11 cellular contexts compared by ENCODE assay signal in the genomic region with DNA sequence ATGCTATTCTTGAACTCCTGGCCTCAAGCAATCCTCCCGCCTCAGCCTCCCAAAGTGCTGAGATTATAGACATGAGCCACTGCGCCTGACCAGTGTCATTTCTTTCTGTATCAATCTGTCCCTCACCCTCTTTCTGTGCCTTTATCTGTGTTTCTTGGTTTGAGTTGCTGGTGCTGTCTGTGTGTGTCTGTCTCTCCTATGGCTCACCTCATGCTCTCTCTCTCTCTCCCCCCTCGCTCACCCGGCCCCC. TPM values are rescaled to one million over a fixed set of nuclear protein-coding genes. Genes with fewer than 3 reads are reported as not detected.
DNase-seq lines count a peak whose midpoint lies in the region; ATAC-seq and TF ChIP-seq lines count a peak whose summit lies in the region.
"Had no signal": no experiment of that assay in that cellular context is flagged by ENCODE, and none has a peak within 500 bp of the region (broad histone marks: within the 10 kb centered on the region; RNA-seq: fewer than 3 reads in every experiment).

No MANE protein-coding gene starts in this region.

- CTCF ChIA-PET in WTC11 (lab: Charles Lee): interaction anchor here (1.1 to 1.6 kb wide), 2 partner anchors 12 to 59 kb away, joined by 3 to 7 read pairs; a partner anchor contains a TSS

- peaks cover 44% of the 10 kb centered on the region for H3K4me1 Mint-ChIP-seq in WTC11
- peaks cover 9% of the 10 kb centered on the region for H3K4me1 Mint-ChIP-seq in stimulated activated memory B cell treated with anti-CD40 and anti-IgM and Interleukin-4, amounts not matched to agents 10 μg/mL and 1 μg/mL and 100 μg/mL, for 72 hours

- no peaks in the 10 kb centered on the region for H3K27me3 Mint-ChIP-seq in WTC11 (ENCODE audit: low read depth)
- peaks cover 65% of the 10 kb centered on the region for H3K27me3 Mint-ChIP-seq in stimulated activated memory B cell treated with anti-CD40 and anti-IgM and Interleukin-4, amounts not matched to agents 10 μg/mL and 1 μg/mL and 100 μg/mL, for 72 hours

- peak; percentile 58 to 72 for ATAC-seq in activated CD4-positive, CD25-positive, alpha-beta regulatory T cell treated with anti-CD3 and anti-CD28 coated beads, Interleukin-2, amount 50 U/mL, for 24 hours
- no peak; the same call in 1 of the 2 replicates for ATAC-seq in WTC11
- ATAC-seq in left lobe of liver: peak; percentile 2
- peak; percentile 57 for ATAC-seq in stimulated activated memory B cell treated with anti-CD40 and anti-IgM and Interleukin-4, amounts not matched to agents 10 μg/mL and 1 μg/mL and 100 μg/mL, for 72 hours
- ATAC-seq in GM21576 (IDR thresholded peaks at IDR 0.05; ENCODE audit: unreplicated experiment): no peak

- no peak for TF ChIP-seq CTCF in WTC11 (IDR thresholded peaks at IDR 0.05)

- peak overlapping the region; percentile 63 for H3K27ac Mint-ChIP-seq in WTC11
- H3K27ac Mint-ChIP-seq in stimulated activated memory B cell treated with anti-CD40 and anti-IgM and Interleukin-4, amounts not matched to agents 10 μg/mL and 1 μg/mL and 100 μg/mL, for 72 hours: no peak overlapping the region

- no peaks in the 10 kb centered on the region for H3K9me3 Mint-ChIP-seq in WTC11
- no peaks in the 10 kb centered on the region for H3K9me3 Mint-ChIP-seq in stimulated activated memory B cell treated with anti-CD40 and anti-IgM and Interleukin-4, amounts not matched to agents 10 μg/mL and 1 μg/mL and 100 μg/mL, for 72 hours

- H3K36me3 Mint-ChIP-seq in WTC11: peaks cover 9% of the 10 kb centered on the region
- no peaks in the 10 kb centered on the region for H3K36me3 Mint-ChIP-seq in stimulated activated memory B cell treated with anti-CD40 and anti-IgM and Interleukin-4, amounts not matched to agents 10 μg/mL and 1 μg/mL and 100 μg/mL, for 72 hours

- POLR2A ChIA-PET in WTC11 (lab: Charles Lee): interaction anchor here (1.3 kb wide), 1 partner anchor 12 kb away, joined by 6 read pairs; a partner anchor contains a TSS

- peak overlapping the region; percentile 71 for H3K4me3 Mint-ChIP-seq in WTC11
- no peak overlapping the region for H3K4me3 Mint-ChIP-seq in stimulated activated memory B cell treated with anti-CD40 and anti-IgM and Interleukin-4, amounts not matched to agents 10 μg/mL and 1 μg/mL and 100 μg/mL, for 72 hours

- no peak for DNase-seq in activated CD4-positive, CD25-positive, alpha-beta regulatory T cell (lab: John Stamatoyannopoulos, UW)
- DNase-seq in WTC11 (ENCODE audit: low spot score) (no peak), left lobe of liver (ENCODE audit: low spot score) (no peak), CD1c-positive myeloid dendritic cell (ENCODE audit: extremely low spot score) (no peak), amniotic stem cell (lab: John Stamatoyannopoulos, UW) (no peak)
- DNase-seq: NCI-H1048 had no signal

TF ChIP-seq in WTC11, 78 proteins besides CTCF, POLR2A, EP300 and RAD21:
- TF ChIP-seq ZNF416 (CRISPR knock-in tag; IDR thresholded peaks at IDR 0.05) (no peak), TCF7 (CRISPR knock-in tag; IDR thresholded peaks at IDR 0.05; ENCODE audit: low read depth) (no peak), ZNF232 (CRISPR knock-in tag; IDR thresholded peaks at IDR 0.05) (no peak), ETV6 (CRISPR knock-in tag; IDR thresholded peaks at IDR 0.05) (no peak), KAT7 (CRISPR knock-in tag; IDR thresholded peaks at IDR 0.05; ENCODE audit: borderline replicate concordance) (no peak), PRRX2 (CRISPR knock-in tag; IDR thresholded peaks at IDR 0.05) (no peak), ZNF396 (CRISPR knock-in tag; IDR thresholded peaks at IDR 0.05; ENCODE audit: borderline replicate concordance) (no peak), ZNF671 (CRISPR knock-in tag; IDR thresholded peaks at IDR 0.05) (no peak)
- TF ChIP-seq, protein P1, sequence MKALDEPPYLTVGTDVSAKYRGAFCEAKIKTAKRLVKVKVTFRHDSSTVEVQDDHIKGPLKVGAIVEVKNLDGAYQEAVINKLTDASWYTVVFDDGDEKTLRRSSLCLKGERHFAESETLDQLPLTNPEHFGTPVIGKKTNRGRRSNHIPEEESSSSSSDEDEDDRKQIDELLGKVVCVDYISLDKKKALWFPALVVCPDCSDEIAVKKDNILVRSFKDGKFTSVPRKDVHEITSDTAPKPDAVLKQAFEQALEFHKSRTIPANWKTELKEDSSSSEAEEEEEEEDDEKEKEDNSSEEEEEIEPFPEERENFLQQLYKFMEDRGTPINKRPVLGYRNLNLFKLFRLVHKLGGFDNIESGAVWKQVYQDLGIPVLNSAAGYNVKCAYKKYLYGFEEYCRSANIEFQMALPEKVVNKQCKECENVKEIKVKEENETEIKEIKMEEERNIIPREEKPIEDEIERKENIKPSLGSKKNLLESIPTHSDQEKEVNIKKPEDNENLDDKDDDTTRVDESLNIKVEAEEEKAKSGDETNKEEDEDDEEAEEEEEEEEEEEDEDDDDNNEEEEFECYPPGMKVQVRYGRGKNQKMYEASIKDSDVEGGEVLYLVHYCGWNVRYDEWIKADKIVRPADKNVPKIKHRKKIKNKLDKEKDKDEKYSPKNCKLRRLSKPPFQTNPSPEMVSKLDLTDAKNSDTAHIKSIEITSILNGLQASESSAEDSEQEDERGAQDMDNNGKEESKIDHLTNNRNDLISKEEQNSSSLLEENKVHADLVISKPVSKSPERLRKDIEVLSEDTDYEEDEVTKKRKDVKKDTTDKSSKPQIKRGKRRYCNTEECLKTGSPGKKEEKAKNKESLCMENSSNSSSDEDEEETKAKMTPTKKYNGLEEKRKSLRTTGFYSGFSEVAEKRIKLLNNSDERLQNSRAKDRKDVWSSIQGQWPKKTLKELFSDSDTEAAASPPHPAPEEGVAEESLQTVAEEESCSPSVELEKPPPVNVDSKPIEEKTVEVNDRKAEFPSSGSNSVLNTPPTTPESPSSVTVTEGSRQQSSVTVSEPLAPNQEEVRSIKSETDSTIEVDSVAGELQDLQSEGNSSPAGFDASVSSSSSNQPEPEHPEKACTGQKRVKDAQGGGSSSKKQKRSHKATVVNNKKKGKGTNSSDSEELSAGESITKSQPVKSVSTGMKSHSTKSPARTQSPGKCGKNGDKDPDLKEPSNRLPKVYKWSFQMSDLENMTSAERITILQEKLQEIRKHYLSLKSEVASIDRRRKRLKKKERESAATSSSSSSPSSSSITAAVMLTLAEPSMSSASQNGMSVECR (CRISPR knock-in tag; IDR thresholded peaks at IDR 0.05; ENCODE audit: borderline replicate concordance): no peak
- TF ChIP-seq, protein P2, sequence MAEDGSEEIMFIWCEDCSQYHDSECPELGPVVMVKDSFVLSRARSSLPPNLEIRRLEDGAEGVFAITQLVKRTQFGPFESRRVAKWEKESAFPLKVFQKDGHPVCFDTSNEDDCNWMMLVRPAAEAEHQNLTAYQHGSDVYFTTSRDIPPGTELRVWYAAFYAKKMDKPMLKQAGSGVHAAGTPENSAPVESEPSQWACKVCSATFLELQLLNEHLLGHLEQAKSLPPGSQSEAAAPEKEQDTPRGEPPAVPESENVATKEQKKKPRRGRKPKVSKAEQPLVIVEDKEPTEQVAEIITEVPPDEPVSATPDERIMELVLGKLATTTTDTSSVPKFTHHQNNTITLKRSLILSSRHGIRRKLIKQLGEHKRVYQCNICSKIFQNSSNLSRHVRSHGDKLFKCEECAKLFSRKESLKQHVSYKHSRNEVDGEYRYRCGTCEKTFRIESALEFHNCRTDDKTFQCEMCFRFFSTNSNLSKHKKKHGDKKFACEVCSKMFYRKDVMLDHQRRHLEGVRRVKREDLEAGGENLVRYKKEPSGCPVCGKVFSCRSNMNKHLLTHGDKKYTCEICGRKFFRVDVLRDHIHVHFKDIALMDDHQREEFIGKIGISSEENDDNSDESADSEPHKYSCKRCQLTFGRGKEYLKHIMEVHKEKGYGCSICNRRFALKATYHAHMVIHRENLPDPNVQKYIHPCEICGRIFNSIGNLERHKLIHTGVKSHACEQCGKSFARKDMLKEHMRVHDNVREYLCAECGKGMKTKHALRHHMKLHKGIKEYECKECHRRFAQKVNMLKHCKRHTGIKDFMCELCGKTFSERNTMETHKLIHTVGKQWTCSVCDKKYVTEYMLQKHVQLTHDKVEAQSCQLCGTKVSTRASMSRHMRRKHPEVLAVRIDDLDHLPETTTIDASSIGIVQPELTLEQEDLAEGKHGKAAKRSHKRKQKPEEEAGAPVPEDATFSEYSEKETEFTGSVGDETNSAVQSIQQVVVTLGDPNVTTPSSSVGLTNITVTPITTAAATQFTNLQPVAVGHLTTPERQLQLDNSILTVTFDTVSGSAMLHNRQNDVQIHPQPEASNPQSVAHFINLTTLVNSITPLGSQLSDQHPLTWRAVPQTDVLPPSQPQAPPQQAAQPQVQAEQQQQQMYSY (CRISPR knock-in tag; IDR thresholded peaks at IDR 0.05): no peak
- TF ChIP-seq, protein P3, sequence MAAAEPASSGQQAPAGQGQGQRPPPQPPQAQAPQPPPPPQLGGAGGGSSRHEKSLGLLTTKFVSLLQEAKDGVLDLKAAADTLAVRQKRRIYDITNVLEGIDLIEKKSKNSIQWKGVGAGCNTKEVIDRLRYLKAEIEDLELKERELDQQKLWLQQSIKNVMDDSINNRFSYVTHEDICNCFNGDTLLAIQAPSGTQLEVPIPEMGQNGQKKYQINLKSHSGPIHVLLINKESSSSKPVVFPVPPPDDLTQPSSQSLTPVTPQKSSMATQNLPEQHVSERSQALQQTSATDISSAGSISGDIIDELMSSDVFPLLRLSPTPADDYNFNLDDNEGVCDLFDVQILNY (CRISPR knock-in tag; IDR thresholded peaks at IDR 0.05): no peak

RNA-seq across cellular contexts. Expression of a gene that starts 9.9 kb away (rescaled TPM):
- total RNA-seq in WTC11 (2021) (29.8 to 32.3 TPM (median 30.3 TPM) in 3 replicates), left lobe of liver (19.5 TPM)

RNA-seq across cellular contexts. Expression of a gene that starts 12.0 kb away (rescaled TPM):
- total RNA-seq in WTC11 (2021) (20.7 to 24.6 TPM (median 24.2 TPM) in 3 replicates), left lobe of liver (31.6 TPM)
- total RNA-seq: A172, fibroblast of lung had no signal

RNA-seq across cellular contexts. Expression of a gene that starts 13.1 kb away (rescaled TPM):
- total RNA-seq in WTC11 (2021): 105 to 111 TPM (median 106 TPM) in 3 replicates
- 45.9 TPM for total RNA-seq in left lobe of liver

RNA-seq across cellular contexts. Expression of a gene that starts 26.3 kb away (rescaled TPM):
- 13.6 to 15.1 TPM (median 14.8 TPM) in 3 replicates for total RNA-seq in WTC11 (2021)
- total RNA-seq in left lobe of liver: 5.0 TPM

RNA-seq across cellular contexts. Expression of a gene that starts 38.5 kb away (rescaled TPM):
- 0.13 to 0.18 TPM in 2 of 3 replicates, not detected in the other for total RNA-seq in WTC11 (2021)
- not detected for total RNA-seq in left lobe of liver
- total RNA-seq: A172, fibroblast of lung had no signal

Comparison
In these comparisons a context has a peak if more than half of its experiments do, and no peak if none do; other contexts are left out.
1. ATAC-seq: peak in activated CD4-positive, CD25-positive, alpha-beta regulatory T cell treated with anti-CD3 and anti-CD28 coated beads, Interleukin-2, amount 50 U/mL, for 24 hours (2 of 2), left lobe of liver (single experiment) and stimulated activated memory B cell treated with anti-CD40 and anti-IgM and Interleukin-4, amounts not matched to agents 10 μg/mL and 1 μg/mL and 100 μg/mL, for 72 hours (single experiment); none in WTC11 (single experiment) and GM21576 (single experiment).